1 cellular context compared by ENCODE assay signal in the genomic region with DNA sequence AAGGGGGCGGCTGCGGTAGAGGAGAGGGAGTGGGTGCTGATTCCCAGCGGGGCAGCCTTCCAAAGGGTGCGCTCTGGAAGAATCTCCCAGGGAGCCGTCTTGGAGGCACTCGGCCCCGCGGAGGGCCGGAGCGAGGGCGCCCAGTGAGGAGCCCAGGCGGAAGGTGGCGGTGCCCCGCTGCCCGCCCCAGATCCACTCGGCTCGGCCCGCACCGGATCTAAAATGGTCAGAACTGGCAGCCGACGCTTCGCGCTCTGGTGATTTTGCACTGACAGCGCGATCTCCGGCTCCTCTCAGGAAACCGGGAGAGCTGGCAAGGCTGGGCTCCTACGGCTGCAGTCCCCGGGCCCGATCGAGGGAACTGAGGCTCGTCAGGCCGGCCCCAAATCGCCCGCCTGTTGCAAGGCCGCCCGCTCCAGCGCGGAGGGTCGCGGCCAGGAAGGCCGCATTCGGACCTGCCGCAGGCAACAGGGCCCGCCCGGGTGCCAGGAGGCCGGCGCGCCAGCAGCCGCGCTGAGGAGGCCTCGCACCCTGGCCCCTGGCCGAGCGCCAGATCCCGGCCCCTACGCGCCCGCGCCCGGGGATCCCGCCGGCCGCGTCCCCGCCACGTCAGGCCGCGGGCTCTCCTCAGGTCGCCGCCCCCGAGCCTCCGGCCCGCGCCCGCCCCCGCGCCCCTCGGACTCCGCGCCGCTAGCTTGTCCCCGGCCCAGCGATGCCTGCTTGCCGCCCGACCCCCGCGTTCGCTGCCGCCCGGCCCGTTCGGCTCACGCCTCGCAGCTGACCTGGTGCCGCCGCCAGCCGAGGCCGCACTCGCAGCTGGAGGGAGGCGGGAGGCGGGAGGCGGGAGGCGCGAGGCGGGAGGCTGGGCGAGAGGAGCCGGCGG.
A peak's percentile ranks its signal among the peaks of the same experiment; 100 is the strongest.
TF ChIP-seq lines count a peak whose summit lies in the region.

A gene with protein sequence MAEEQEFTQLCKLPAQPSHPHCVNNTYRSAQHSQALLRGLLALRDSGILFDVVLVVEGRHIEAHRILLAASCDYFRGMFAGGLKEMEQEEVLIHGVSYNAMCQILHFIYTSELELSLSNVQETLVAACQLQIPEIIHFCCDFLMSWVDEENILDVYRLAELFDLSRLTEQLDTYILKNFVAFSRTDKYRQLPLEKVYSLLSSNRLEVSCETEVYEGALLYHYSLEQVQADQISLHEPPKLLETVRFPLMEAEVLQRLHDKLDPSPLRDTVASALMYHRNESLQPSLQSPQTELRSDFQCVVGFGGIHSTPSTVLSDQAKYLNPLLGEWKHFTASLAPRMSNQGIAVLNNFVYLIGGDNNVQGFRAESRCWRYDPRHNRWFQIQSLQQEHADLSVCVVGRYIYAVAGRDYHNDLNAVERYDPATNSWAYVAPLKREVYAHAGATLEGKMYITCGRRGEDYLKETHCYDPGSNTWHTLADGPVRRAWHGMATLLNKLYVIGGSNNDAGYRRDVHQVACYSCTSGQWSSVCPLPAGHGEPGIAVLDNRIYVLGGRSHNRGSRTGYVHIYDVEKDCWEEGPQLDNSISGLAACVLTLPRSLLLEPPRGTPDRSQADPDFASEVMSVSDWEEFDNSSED (minus strand): TSS at position 818 of the 883 bp plus-strand sequence. CDS start 6,584 bp downstream, outside the sequence.

TF ChIP-seq in HEK293, 187 proteins besides CTCF, POLR2A, EP300 and RAD21 (continued from another document and continues in another):
- TF ChIP-seq, protein P1, sequence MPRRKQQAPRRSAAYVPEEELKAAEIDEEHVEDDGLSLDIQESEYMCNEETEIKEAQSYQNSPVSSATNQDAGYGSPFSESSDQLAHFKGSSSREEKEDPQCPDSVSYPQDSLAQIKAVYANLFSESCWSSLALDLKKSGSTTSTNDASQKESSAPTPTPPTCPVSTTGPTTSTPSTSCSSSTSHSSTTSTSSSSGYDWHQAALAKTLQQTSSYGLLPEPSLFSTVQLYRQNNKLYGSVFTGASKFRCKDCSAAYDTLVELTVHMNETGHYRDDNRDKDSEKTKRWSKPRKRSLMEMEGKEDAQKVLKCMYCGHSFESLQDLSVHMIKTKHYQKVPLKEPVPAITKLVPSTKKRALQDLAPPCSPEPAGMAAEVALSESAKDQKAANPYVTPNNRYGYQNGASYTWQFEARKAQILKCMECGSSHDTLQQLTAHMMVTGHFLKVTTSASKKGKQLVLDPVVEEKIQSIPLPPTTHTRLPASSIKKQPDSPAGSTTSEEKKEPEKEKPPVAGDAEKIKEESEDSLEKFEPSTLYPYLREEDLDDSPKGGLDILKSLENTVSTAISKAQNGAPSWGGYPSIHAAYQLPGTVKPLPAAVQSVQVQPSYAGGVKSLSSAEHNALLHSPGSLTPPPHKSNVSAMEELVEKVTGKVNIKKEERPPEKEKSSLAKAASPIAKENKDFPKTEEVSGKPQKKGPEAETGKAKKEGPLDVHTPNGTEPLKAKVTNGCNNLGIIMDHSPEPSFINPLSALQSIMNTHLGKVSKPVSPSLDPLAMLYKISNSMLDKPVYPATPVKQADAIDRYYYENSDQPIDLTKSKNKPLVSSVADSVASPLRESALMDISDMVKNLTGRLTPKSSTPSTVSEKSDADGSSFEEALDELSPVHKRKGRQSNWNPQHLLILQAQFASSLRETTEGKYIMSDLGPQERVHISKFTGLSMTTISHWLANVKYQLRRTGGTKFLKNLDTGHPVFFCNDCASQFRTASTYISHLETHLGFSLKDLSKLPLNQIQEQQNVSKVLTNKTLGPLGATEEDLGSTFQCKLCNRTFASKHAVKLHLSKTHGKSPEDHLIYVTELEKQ (tag by site-specific recombination; IDR thresholded peaks at IDR 0.05; ENCODE audit: borderline replicate concordance), result no peak
- TF ChIP-seq ZNF24 (tag by site-specific recombination; IDR thresholded peaks at IDR 0.05) (0 out of 2 replicates have a peak, but pooled peaks have one; percentile 26), KLF16 (tag by site-specific recombination; IDR thresholded peaks at IDR 0.05) (peak; percentile 38; the same call in 1 of the 2 replicates), ZNF670 (tag by site-specific recombination; IDR thresholded peaks at IDR 0.05; ENCODE audit: low read depth) (no peak), ZNF354C (tag by site-specific recombination; IDR thresholded peaks at IDR 0.05; ENCODE audit: borderline replicate concordance, low read depth) (no peak), ZNF221 (tag by site-specific recombination; IDR thresholded peaks at IDR 0.05; ENCODE audit: borderline replicate concordance) (no peak), ZEB2 (tag by site-specific recombination; IDR thresholded peaks at IDR 0.05) (no peak), ZNF426 (tag by site-specific recombination; IDR thresholded peaks at IDR 0.05) (no peak), OVOL3 (tag by site-specific recombination; IDR thresholded peaks at IDR 0.05) (no peak), KLF10 (tag by site-specific recombination; IDR thresholded peaks at IDR 0.05) (0 out of 2 replicates have a peak, but pooled peaks have one; percentile 58), ZNF175 (tag by site-specific recombination; IDR thresholded peaks at IDR 0.05) (no peak), ZNF530 (tag by site-specific recombination; IDR thresholded peaks at IDR 0.05; ENCODE audit: low read depth) (no peak), ZNF585B (tag by site-specific recombination; IDR thresholded peaks at IDR 0.05) (no peak), ZNF184 (tag by site-specific recombination; IDR thresholded peaks at IDR 0.05) (no peak), ZBTB17 (tag by site-specific recombination; IDR thresholded peaks at IDR 0.05) (peak; percentile 16; the same call in 1 of the 2 replicates), SP2 (tag by site-specific recombination; IDR thresholded peaks at IDR 0.05) (peak; percentile 30), ZNF37A (tag by site-specific recombination; IDR thresholded peaks at IDR 0.05) (no peak), ZNF747 (tag by site-specific recombination; IDR thresholded peaks at IDR 0.05) (no peak)
- TF ChIP-seq, protein P2, sequence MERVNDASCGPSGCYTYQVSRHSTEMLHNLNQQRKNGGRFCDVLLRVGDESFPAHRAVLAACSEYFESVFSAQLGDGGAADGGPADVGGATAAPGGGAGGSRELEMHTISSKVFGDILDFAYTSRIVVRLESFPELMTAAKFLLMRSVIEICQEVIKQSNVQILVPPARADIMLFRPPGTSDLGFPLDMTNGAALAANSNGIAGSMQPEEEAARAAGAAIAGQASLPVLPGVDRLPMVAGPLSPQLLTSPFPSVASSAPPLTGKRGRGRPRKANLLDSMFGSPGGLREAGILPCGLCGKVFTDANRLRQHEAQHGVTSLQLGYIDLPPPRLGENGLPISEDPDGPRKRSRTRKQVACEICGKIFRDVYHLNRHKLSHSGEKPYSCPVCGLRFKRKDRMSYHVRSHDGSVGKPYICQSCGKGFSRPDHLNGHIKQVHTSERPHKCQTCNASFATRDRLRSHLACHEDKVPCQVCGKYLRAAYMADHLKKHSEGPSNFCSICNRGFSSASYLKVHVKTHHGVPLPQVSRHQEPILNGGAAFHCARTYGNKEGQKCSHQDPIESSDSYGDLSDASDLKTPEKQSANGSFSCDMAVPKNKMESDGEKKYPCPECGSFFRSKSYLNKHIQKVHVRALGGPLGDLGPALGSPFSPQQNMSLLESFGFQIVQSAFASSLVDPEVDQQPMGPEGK (tag by site-specific recombination; IDR thresholded peaks at IDR 0.05), result 0 out of 2 replicates have a peak, but pooled peaks have one; percentile 12
- TF ChIP-seq, protein P3, sequence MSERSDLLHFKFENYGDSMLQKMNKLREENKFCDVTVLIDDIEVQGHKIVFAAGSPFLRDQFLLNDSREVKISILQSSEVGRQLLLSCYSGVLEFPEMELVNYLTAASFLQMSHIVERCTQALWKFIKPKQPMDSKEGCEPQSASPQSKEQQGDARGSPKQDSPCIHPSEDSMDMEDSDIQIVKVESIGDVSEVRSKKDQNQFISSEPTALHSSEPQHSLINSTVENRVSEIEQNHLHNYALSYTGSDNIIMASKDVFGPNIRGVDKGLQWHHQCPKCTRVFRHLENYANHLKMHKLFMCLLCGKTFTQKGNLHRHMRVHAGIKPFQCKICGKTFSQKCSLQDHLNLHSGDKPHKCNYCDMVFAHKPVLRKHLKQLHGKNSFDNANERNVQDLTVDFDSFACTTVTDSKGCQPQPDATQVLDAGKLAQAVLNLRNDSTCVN (tag by site-specific recombination; optimal IDR thresholded peaks at IDR 0.05), result peak; percentile 55
- TF ChIP-seq, protein P4, sequence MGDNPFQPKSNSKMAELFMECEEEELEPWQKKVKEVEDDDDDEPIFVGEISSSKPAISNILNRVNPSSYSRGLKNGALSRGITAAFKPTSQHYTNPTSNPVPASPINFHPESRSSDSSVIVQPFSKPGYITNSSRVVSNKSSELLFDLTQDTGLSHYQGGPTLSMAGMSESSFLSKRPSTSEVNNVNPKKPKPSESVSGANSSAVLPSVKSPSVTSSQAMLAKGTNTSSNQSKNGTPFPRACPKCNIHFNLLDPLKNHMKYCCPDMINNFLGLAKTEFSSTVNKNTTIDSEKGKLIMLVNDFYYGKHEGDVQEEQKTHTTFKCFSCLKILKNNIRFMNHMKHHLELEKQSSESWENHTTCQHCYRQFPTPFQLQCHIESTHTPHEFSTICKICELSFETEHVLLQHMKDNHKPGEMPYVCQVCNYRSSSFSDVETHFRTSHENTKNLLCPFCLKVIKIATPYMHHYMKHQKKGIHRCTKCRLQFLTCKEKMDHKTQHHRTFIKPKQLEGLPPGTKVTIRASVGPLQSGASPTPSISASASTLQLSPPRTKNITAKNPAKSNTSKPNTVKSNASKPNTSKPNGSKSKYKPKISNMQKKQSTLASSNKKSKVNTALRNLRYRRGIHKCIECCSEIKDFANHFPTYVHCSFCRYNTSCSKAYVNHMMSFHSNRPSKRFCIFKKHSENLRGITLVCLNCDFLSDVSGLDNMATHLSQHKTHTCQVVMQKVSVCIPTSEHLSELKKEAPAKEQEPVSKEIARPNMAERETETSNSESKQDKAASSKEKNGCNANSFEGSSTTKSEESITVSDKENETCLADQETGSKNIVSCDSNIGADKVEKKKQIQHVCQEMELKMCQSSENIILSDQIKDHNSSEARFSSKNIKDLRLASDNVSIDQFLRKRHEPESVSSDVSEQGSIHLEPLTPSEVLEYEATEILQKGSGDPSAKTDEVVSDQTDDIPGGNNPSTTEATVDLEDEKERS (tag by site-specific recombination; IDR thresholded peaks at IDR 0.05), result no peak
- TF ChIP-seq, protein P5, sequence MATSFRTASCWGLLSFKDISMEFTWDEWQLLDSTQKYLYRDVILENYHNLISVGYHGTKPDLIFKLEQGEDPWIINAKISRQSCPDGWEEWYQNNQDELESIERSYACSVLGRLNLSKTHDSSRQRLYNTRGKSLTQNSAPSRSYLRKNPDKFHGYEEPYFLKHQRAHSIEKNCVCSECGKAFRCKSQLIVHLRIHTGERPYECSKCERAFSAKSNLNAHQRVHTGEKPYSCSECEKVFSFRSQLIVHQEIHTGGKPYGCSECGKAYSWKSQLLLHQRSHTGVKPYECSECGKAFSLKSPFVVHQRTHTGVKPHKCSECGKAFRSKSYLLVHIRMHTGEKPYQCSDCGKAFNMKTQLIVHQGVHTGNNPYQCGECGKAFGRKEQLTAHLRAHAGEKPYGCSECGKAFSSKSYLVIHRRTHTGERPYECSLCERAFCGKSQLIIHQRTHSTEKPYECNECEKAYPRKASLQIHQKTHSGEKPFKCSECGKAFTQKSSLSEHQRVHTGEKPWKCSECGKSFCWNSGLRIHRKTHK (tag by site-specific recombination; IDR thresholded peaks at IDR 0.05), result no peak
- TF ChIP-seq, protein P6, sequence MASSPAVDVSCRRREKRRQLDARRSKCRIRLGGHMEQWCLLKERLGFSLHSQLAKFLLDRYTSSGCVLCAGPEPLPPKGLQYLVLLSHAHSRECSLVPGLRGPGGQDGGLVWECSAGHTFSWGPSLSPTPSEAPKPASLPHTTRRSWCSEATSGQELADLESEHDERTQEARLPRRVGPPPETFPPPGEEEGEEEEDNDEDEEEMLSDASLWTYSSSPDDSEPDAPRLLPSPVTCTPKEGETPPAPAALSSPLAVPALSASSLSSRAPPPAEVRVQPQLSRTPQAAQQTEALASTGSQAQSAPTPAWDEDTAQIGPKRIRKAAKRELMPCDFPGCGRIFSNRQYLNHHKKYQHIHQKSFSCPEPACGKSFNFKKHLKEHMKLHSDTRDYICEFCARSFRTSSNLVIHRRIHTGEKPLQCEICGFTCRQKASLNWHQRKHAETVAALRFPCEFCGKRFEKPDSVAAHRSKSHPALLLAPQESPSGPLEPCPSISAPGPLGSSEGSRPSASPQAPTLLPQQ (tag by site-specific recombination; IDR thresholded peaks at IDR 0.05), result 0 out of 2 replicates have a peak, but pooled peaks have one; percentile 19
- TF ChIP-seq, protein P7, sequence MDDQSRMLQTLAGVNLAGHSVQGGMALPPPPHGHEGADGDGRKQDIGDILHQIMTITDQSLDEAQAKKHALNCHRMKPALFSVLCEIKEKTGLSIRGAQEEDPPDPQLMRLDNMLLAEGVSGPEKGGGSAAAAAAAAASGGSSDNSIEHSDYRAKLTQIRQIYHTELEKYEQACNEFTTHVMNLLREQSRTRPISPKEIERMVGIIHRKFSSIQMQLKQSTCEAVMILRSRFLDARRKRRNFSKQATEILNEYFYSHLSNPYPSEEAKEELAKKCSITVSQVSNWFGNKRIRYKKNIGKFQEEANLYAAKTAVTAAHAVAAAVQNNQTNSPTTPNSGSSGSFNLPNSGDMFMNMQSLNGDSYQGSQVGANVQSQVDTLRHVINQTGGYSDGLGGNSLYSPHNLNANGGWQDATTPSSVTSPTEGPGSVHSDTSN (CRISPR knock-in tag; IDR thresholded peaks at IDR 0.05), result peak; percentile 84
- TF ChIP-seq, protein P8, sequence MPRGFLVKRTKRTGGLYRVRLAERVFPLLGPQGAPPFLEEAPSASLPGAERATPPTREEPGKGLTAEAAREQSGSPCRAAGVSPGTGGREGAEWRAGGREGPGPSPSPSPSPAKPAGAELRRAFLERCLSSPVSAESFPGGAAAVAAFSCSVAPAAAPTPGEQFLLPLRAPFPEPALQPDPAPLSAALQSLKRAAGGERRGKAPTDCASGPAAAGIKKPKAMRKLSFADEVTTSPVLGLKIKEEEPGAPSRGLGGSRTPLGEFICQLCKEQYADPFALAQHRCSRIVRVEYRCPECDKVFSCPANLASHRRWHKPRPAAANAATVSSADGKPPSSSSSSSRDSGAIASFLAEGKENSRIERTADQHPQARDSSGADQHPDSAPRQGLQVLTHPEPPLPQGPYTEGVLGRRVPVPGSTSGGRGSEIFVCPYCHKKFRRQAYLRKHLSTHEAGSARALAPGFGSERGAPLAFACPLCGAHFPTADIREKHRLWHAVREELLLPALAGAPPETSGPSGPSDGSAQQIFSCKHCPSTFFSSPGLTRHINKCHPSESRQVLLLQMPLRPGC (tag by site-specific recombination; IDR thresholded peaks at IDR 0.05), result no peak
- TF ChIP-seq, protein P9, sequence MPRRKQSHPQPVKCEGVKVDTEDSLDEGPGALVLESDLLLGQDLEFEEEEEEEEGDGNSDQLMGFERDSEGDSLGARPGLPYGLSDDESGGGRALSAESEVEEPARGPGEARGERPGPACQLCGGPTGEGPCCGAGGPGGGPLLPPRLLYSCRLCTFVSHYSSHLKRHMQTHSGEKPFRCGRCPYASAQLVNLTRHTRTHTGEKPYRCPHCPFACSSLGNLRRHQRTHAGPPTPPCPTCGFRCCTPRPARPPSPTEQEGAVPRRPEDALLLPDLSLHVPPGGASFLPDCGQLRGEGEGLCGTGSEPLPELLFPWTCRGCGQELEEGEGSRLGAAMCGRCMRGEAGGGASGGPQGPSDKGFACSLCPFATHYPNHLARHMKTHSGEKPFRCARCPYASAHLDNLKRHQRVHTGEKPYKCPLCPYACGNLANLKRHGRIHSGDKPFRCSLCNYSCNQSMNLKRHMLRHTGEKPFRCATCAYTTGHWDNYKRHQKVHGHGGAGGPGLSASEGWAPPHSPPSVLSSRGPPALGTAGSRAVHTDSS (tag by site-specific recombination; IDR thresholded peaks at IDR 0.05), result no peak
